24 cellular contexts compared by ENCODE assay signal in the genomic region with DNA sequence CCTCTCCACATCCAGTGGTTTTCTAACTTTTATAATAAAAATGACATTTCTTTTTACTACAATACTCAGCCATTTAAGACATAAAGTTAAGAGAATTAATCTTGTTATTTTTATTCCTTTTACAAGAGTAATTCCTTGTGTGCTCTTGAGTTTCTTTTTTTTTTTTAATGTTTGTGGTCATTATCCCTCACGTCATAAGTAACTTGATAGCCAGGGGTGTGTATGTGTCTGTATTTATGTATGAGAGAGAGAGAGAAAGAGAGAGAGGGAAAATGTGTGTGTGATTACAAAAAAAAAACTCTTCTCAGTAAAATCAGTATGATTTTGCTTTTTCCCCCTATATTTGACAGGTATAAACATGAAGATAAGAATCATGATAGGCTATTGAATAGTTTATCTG. TPM values are rescaled to one million over a fixed set of nuclear protein-coding genes. Genes with fewer than 3 reads are reported as not detected.
"Had no signal": no experiment of that assay in that cellular context is flagged by ENCODE, and none has a peak within 500 bp of the region (broad histone marks: within the 10 kb centered on the region; RNA-seq: fewer than 3 reads in every experiment).

No MANE protein-coding gene starts in this region.

- H3K4me2 ChIP-seq: neural progenitor cell had no signal

- H3K27me3 ChIP-seq: cardiac muscle cell, esophagus muscularis mucosa, heart right ventricle, neural progenitor cell, tibial artery had no signal

- H2AFZ ChIP-seq: neural progenitor cell had no signal

- H3K4me3 ChIP-seq: cardiac muscle cell, esophagus muscularis mucosa, heart right ventricle, mucosa of descending colon, neural progenitor cell, tibial artery had no signal

- DNase-seq: activated B cell treated with CpG ODN at 0.5 μM for 24 hours; activated CD4-positive, alpha-beta memory T cell treated with anti-CD3 and anti-CD28 coated beads for 36 hours; activated CD4-positive, alpha-beta T cell treated with anti-CD3 and anti-CD28 coated beads for 4 hours; activated naive CD4-positive, alpha-beta T cell; activated naive CD8-positive, alpha-beta T cell treated with anti-CD3 and anti-CD28 coated beads for 36 hours; activated T-cell treated with anti-CD3 and anti-CD28 coated beads for 4 hours; amniotic stem cell; effector CD8-positive, alpha-beta T cell; heart right ventricle; kidney glomerular epithelial cell; left ventricle myocardium superior; mucosa of descending colon; naive thymus-derived CD4-positive, alpha-beta T cell; stimulated activated CD4-positive, alpha-beta T cell treated with anti-CD3 and anti-CD28 coated beads, Interleukin-12 subunit alpha, Interleukin-12 subunit beta, amount 100 ng/mL, for 4 hours; stimulated activated CD4-positive, alpha-beta T cell treated with anti-CD3 and anti-CD28 coated beads, Interleukin-1b, Interleukin-23, amount 100 ng/mL, for 48 hours; stimulated activated CD8-positive, alpha-beta memory T cell treated with anti-CD3 and anti-CD28 coated beads, Interleukin-4, amount 100 ng/mL, for 48 hours; stimulated activated naive CD4-positive, alpha-beta T cell treated with Interleukin-2 at 50 U/mL for 16 hours; tibial artery had no signal

- H3K36me3 ChIP-seq: cardiac muscle cell, esophagus muscularis mucosa, heart right ventricle, neural progenitor cell, tibial artery had no signal

- H3K4me1 ChIP-seq: esophagus muscularis mucosa, heart right ventricle, neural progenitor cell, tibial artery had no signal

- H3K27ac ChIP-seq: cardiac muscle cell, esophagus muscularis mucosa, heart right ventricle, neural progenitor cell, tibial artery had no signal

- H3K9ac ChIP-seq: neural progenitor cell had no signal

- ATAC-seq: heart right ventricle; left ventricle myocardium superior; mucosa of descending colon; naive thymus-derived CD4-positive, alpha-beta T cell had no signal

RNA-seq across cellular contexts. Expression of a gene that starts 35.1 kb away (rescaled TPM):
- total RNA-seq: activated B cell treated with CpG ODN at 0.5 μM for 24 hours; activated CD4-positive, alpha-beta memory T cell treated with anti-CD3 and anti-CD28 coated beads for 36 hours; activated naive CD8-positive, alpha-beta T cell treated with anti-CD3 and anti-CD28 coated beads for 36 hours; cardiac muscle cell; endothelial cell of umbilical vein; naive thymus-derived CD4-positive, alpha-beta T cell; osteoblast; progenitor cell of endocrine pancreas had no signal
- polyA plus RNA-seq: cardiac muscle cell; endothelial cell of umbilical vein; naive thymus-derived CD4-positive, alpha-beta T cell had no signal
